In the genomic region with DNA sequence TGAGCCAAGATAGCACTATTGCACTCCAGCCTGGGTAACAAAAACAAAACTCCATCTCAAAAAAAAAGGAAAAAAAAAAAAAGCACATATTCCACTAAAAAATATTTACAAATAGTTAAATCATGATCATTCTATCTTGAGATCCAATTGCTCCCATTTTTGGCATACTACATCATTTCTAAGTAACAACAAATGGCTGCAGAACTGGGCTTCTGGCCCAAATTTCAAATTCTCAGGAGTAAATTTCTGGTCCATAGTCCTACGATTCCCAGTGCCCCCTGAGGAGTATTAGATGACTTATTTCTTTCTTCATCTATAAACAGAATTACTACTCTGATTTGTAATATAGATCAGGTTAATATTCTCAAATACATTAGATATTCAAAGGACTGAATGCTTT, we compare ENCODE assay signal across 27 cellular contexts.
"Had no signal": no experiment of that assay in that cellular context is flagged by ENCODE, and none has a peak within 500 bp of the region (broad histone marks: within the 10 kb centered on the region; RNA-seq: fewer than 3 reads in every experiment).

No MANE protein-coding gene starts in this region.

- H3K4me1 ChIP-seq: breast epithelium, colonic mucosa had no signal

- DNase-seq: activated CD4-positive, alpha-beta memory T cell treated with anti-CD3 and anti-CD28 coated beads for 36 hours; activated CD4-positive, alpha-beta T cell treated with anti-CD3 and anti-CD28 coated beads for 36 hours; activated CD4-positive, alpha-beta T cell treated with anti-CD3 and anti-CD28 coated beads, Interleukin-2, amount 10 ng/mL, durations not matched to agents 24 days and 14 days; activated CD4-positive, CD25-positive, alpha-beta regulatory T cell; activated CD4-positive, CD25-positive, alpha-beta regulatory T cell treated with anti-CD3 and anti-CD28 coated beads, Interleukin-2, amount 50 U/mL, for 72 hours; activated CD8-positive, alpha-beta memory T cell treated with anti-CD3 and anti-CD28 coated beads, Interleukin-2, amount 10 ng/mL, durations not matched to agents 7 days and 5 days; activated CD8-positive, alpha-beta memory T cell treated with anti-CD3 and anti-CD28 coated beads, Interleukin-2, amount 50 U/mL, for 4 hours; activated CD8-positive, alpha-beta T cell treated with anti-CD3 and anti-CD28 coated beads, Interleukin-2, amount 10 ng/mL, durations not matched to agents 7 days and 5 days; activated effector memory CD4-positive, alpha-beta T cell treated with anti-CD3 and anti-CD28 coated beads, Interleukin-2, amount 50 U/mL, for 16 hours; activated naive CD4-positive, alpha-beta T cell treated with anti-CD3 and anti-CD28 coated beads for 36 hours; activated naive CD8-positive, alpha-beta T cell treated with anti-CD3 and anti-CD28 coated beads for 36 hours; activated naive CD8-positive, alpha-beta T cell treated with anti-CD3 and anti-CD28 coated beads, Interleukin-2, amount 50 U/mL, for 24 hours; activated T-cell treated with anti-CD3 and anti-CD28 coated beads, Interleukin-2, amount 50 U/mL, for 1 hour; activated T-cell treated with anti-CD3 and anti-CD28 coated beads, Interleukin-2, amount 50 U/mL, for 48 hours; central memory CD4-positive, alpha-beta T cell; cerebellar nuclear complex; colonic mucosa; dorsolateral prefrontal cortex; effector memory CD4-positive, alpha-beta T cell; endodermal cell; foreskin fibroblast; head of caudate nucleus; T-cell; T1000 had no signal

- H3K27me3 ChIP-seq: ascending aorta, breast epithelium, cardiac muscle cell, colonic mucosa, dorsolateral prefrontal cortex had no signal

- H3K4me3 ChIP-seq: ascending aorta, breast epithelium, cardiac muscle cell, colonic mucosa, dorsolateral prefrontal cortex had no signal

- H3K9me3 ChIP-seq: ascending aorta, breast epithelium, colonic mucosa had no signal
